In genomic region chr16:19410435-19411153, GRCh38 we compare ENCODE assay signal across 8 cellular contexts. TPM values are rescaled to one million over a fixed set of nuclear protein-coding genes. Genes with fewer than 3 reads are reported as not detected.
DNase-seq lines count a peak whose midpoint lies in the region; ATAC-seq and TF ChIP-seq lines count a peak whose summit lies in the region.

No MANE protein-coding gene starts in this region.

- peak overlapping the region; percentile 53 for H2AFZ ChIP-seq in OCI-LY3 (ENCODE audit: low read depth, low read length)
- H2AFZ ChIP-seq in osteoblast (ENCODE audit: low read length), result no peak overlapping the region
- H2AFZ ChIP-seq in OCI-LY7 (ENCODE audit: low read length), result no peak overlapping the region

- peaks cover 34% of the 10 kb centered on the region for H3K27me3 Mint-ChIP-seq in activated CD4-positive, alpha-beta T cell treated with anti-CD3 and anti-CD28 coated beads, Interleukin-2, amount 10 ng/mL, durations not matched to agents 7 days and 5 days
- H3K27me3 Mint-ChIP-seq in endothelial cell (ENCODE audit: unreplicated experiment), result peaks cover 8% of the 10 kb centered on the region
- peaks cover 68% of the 10 kb centered on the region for H3K27me3 Mint-ChIP-seq in CD4-positive, alpha-beta T cell

- peak overlapping the region; percentile 53 for H3K4me3 Mint-ChIP-seq in activated CD4-positive, alpha-beta T cell treated with anti-CD3 and anti-CD28 coated beads, Interleukin-2, amount 10 ng/mL, durations not matched to agents 7 days and 5 days
- peak overlapping the region; percentile 85 for H3K4me3 Mint-ChIP-seq in endothelial cell (ENCODE audit: unreplicated experiment)
- no peak overlapping the region for H3K4me3 Mint-ChIP-seq in CD4-positive, alpha-beta T cell

- H3K9me3 Mint-ChIP-seq in activated CD4-positive, alpha-beta T cell treated with anti-CD3 and anti-CD28 coated beads, Interleukin-2, amount 10 ng/mL, durations not matched to agents 7 days and 5 days, result peaks cover 4% of the 10 kb centered on the region
- no peaks in the 10 kb centered on the region for H3K9me3 Mint-ChIP-seq in endothelial cell (ENCODE audit: unreplicated experiment)
- H3K9me3 Mint-ChIP-seq in CD4-positive, alpha-beta T cell, result peaks cover 3% of the 10 kb centered on the region

- H3K36me3 ChIP-seq in OCI-LY3 (replicated peaks; ENCODE audit: low read depth, low read length), result peaks cover 7% of the 10 kb centered on the region
- no peaks in the 10 kb centered on the region for H3K36me3 ChIP-seq in osteoblast (ENCODE audit: insufficient read depth, low read length)
- H3K36me3 ChIP-seq in OCI-LY7 (ENCODE audit: insufficient read depth, low read length), result no peaks in the 10 kb centered on the region

- no peak for ATAC-seq in CD4-positive, alpha-beta T cell (ENCODE audit: poor library complexity)
- no peak for ATAC-seq in HG02571 (IDR thresholded peaks at IDR 0.05; ENCODE audit: unreplicated experiment)

- H3K4me3 ChIP-seq in OCI-LY3 (ENCODE audit: low read length) (peak overlapping the region; percentile 79), osteoblast (ENCODE audit: insufficient read depth, low read length) (no peak overlapping the region), OCI-LY7 (ENCODE audit: low read depth, low read length, poor library complexity, severe bottlenecking) (no peak overlapping the region)

- CTCF ChIA-PET in activated CD4-positive, alpha-beta T cell treated with anti-CD3 and anti-CD28 coated beads, Interleukin-2, amount 10 ng/mL, durations not matched to agents 7 days and 5 days (lab: Charles Lee), result no interaction called here
- CTCF ChIA-PET in CD4-positive, alpha-beta T cell (lab: Charles Lee), result no interaction called here
- CTCF ChIA-PET in OCI-LY7 (lab: Charles Lee; ENCODE audit: unreplicated experiment), result no interaction called here

- peaks cover 8% of the 10 kb centered on the region for H3K4me1 Mint-ChIP-seq in activated CD4-positive, alpha-beta T cell treated with anti-CD3 and anti-CD28 coated beads, Interleukin-2, amount 10 ng/mL, durations not matched to agents 7 days and 5 days
- H3K4me1 Mint-ChIP-seq in endothelial cell (ENCODE audit: unreplicated experiment), result peaks cover 10% of the 10 kb centered on the region
- H3K4me1 Mint-ChIP-seq in CD4-positive, alpha-beta T cell (ENCODE audit: low read depth), result peaks cover 4% of the 10 kb centered on the region

- H4K20me1 ChIP-seq in OCI-LY3 (ENCODE audit: insufficient read depth, low read length) (no peaks in the 10 kb centered on the region), osteoblast (ENCODE audit: insufficient read depth, low read length) (no peaks in the 10 kb centered on the region), OCI-LY7 (ENCODE audit: insufficient read depth, low read length) (no peaks in the 10 kb centered on the region)

- no peak for DNase-seq in activated CD4-positive, alpha-beta T cell treated with anti-CD3 and anti-CD28 coated beads, Interleukin-2, amount 10 ng/mL, durations not matched to agents 7 days and 5 days
- no peak for DNase-seq in activated CD4-positive, alpha-beta T cell treated with anti-CD3 and anti-CD28 coated beads for 1 hour
- DNase-seq in endothelial cell (ENCODE audit: low spot score) (peak; percentile 72), osteoblast (ENCODE audit: insufficient read length, low spot score, missing footprints) (peak; percentile 82), OCI-LY7 (ENCODE audit: low spot score) (no peak)
- DNase-seq in CD4-positive, alpha-beta T cell, result no peak

- no peaks in the 10 kb centered on the region for H3K27me3 ChIP-seq in OCI-LY3 (ENCODE audit: low read depth, low read length)
- H3K27me3 ChIP-seq in osteoblast (ENCODE audit: insufficient read depth, low read length), result peaks cover 24% of the 10 kb centered on the region
- H3K27me3 ChIP-seq in CD4-positive, alpha-beta T cell (ENCODE audit: control insufficient read depth, insufficient read depth, low read length), result peaks cover 34% of the 10 kb centered on the region

- no peaks in the 10 kb centered on the region for H3K9me2 ChIP-seq in OCI-LY7 (ENCODE audit: insufficient read depth, low read length)

- H3K9me3 ChIP-seq in OCI-LY3 (ENCODE audit: insufficient read depth, low read length) (peaks cover 13% of the 10 kb centered on the region), osteoblast (ENCODE audit: low read depth, low read length) (no peaks in the 10 kb centered on the region), OCI-LY7 (ENCODE audit: low read length) (no peaks in the 10 kb centered on the region)
- peaks cover 10% of the 10 kb centered on the region for H3K9me3 ChIP-seq in CD4-positive, alpha-beta T cell (ENCODE audit: control insufficient read depth, low read length)

- no peak overlapping the region for H3K27ac Mint-ChIP-seq in activated CD4-positive, alpha-beta T cell treated with anti-CD3 and anti-CD28 coated beads, Interleukin-2, amount 10 ng/mL, durations not matched to agents 7 days and 5 days
- H3K27ac Mint-ChIP-seq in endothelial cell (ENCODE audit: unreplicated experiment), result no peak overlapping the region
- H3K27ac Mint-ChIP-seq in CD4-positive, alpha-beta T cell, result no peak overlapping the region

- peak overlapping the region; percentile 74 for H3K9ac ChIP-seq in OCI-LY3 (ENCODE audit: low read length)

- H3K36me3 Mint-ChIP-seq in activated CD4-positive, alpha-beta T cell treated with anti-CD3 and anti-CD28 coated beads, Interleukin-2, amount 10 ng/mL, durations not matched to agents 7 days and 5 days (ENCODE audit: low read depth), result no peaks in the 10 kb centered on the region
- H3K36me3 Mint-ChIP-seq in endothelial cell (ENCODE audit: low read depth, unreplicated experiment), result peaks cover 3% of the 10 kb centered on the region
- H3K36me3 Mint-ChIP-seq in CD4-positive, alpha-beta T cell (ENCODE audit: low read depth), result no peaks in the 10 kb centered on the region

- no TSS peak for BruUV-seq in OCI-LY7 (replicated peaks; lab: Mats Ljungman, UMichigan)

- TF ChIP-seq CTCF in OCI-LY3 (IDR thresholded peaks at IDR 0.05; ENCODE audit: low read depth, low read length) (peak; percentile 40), endothelial cell (IDR thresholded peaks at IDR 0.05; ENCODE audit: unreplicated experiment) (no peak), osteoblast (IDR thresholded peaks at IDR 0.05; ENCODE audit: extremely low read depth, low read depth, low read length) (no peak), OCI-LY7 (conservative IDR thresholded peaks at IDR 0.05; ENCODE audit: low read length) (no peak)
- TF ChIP-seq CTCF in CD4-positive, alpha-beta T cell (IDR thresholded peaks at IDR 0.05), result no peak

- H3K27ac ChIP-seq in OCI-LY3 (ENCODE audit: low read length), result peak overlapping the region; percentile 47
- H3K27ac ChIP-seq in osteoblast (ENCODE audit: low read depth, low read length), result no peak overlapping the region
- no peak overlapping the region for H3K27ac ChIP-seq in CD4-positive, alpha-beta T cell (ENCODE audit: low read depth, low read length)
- H3K27ac ChIP-seq in OCI-LY7 (ENCODE audit: low read depth, low read length, poor library complexity, severe bottlenecking), result no peak overlapping the region

- peak overlapping the region; percentile 79 for H3K4me2 ChIP-seq in OCI-LY3 (ENCODE audit: low read length)
- no peak overlapping the region for H3K4me2 ChIP-seq in osteoblast (ENCODE audit: insufficient read depth, low read length)
- H3K4me2 ChIP-seq in OCI-LY7 (ENCODE audit: low read length), result no peak overlapping the region; the same call in 1 of the 2 replicates

- POLR2A ChIA-PET in activated CD4-positive, alpha-beta T cell treated with anti-CD3 and anti-CD28 coated beads, Interleukin-2, amount 10 ng/mL, durations not matched to agents 7 days and 5 days (lab: Charles Lee), result no interaction called here
- POLR2A ChIA-PET in CD4-positive, alpha-beta T cell (lab: Charles Lee), result no interaction called here
- POLR2A ChIA-PET in OCI-LY7 (lab: Charles Lee), result no interaction called here

- intact Hi-C loops in CD4-positive, alpha-beta T cell (cut with DNase I, micrococcal nuclease), result no loop called here
- intact Hi-C loops in OCI-LY7 (cut with micrococcal nuclease; ENCODE audit: unreplicated experiment), result no loop called here

- H3K79me2 ChIP-seq in OCI-LY3 (ENCODE audit: low read length), result 0 out of 2 replicates have a peak, but pooled peaks cover 8% of the 10 kb centered on the region
- H3K79me2 ChIP-seq in osteoblast (ENCODE audit: insufficient read depth, low read length), result no peaks in the 10 kb centered on the region
- no peaks in the 10 kb centered on the region for H3K79me2 ChIP-seq in OCI-LY7 (ENCODE audit: insufficient read depth, low read depth, low read length)

- H3K4me1 ChIP-seq in OCI-LY3 (ENCODE audit: low read length), result peaks cover 14% of the 10 kb centered on the region
- H3K4me1 ChIP-seq in osteoblast (ENCODE audit: insufficient read depth, low read length), result no peaks in the 10 kb centered on the region
- no peaks in the 10 kb centered on the region for H3K4me1 ChIP-seq in OCI-LY7 (ENCODE audit: insufficient read depth, low read length, poor library complexity, severe bottlenecking)

RNA-seq across cellular contexts. Expression of gene TMC5, which starts 7.1 kb away (rescaled TPM):
- not detected for total RNA-seq in activated CD4-positive, alpha-beta T cell treated with anti-CD3 and anti-CD28 coated beads, Interleukin-2, amount 10 ng/mL, durations not matched to agents 7 days and 5 days
- total RNA-seq in endothelial cell (ENCODE audit: unreplicated experiment) (0.69 TPM), osteoblast (under 0.01 TPM in 1 of 2 replicates, not detected in the other), OCI-LY7 (2022) (0.18 TPM in 1 of 2 replicates, not detected in the other)
- not detected for total RNA-seq in CD4-positive, alpha-beta T cell
- not detected in 2 replicates for total RNA-seq in OCI-LY7 (2014; rRNA removed; shearing (Covaris generic))

Comparison
In these comparisons a context has a peak if more than half of its experiments do, and no peak if none do; other contexts are left out.
1. DNase-seq: peak in endothelial cell (single experiment) and osteoblast (single experiment); none in activated CD4-positive, alpha-beta T cell treated with anti-CD3 and anti-CD28 coated beads, Interleukin-2, amount 10 ng/mL, durations not matched to agents 7 days and 5 days (single experiment), activated CD4-positive, alpha-beta T cell treated with anti-CD3 and anti-CD28 coated beads for 1 hour (single experiment), CD4-positive, alpha-beta T cell (0 of 10) and OCI-LY7 (single experiment).